Comparison of ENCODE assay signal across 14 cellular contexts in genomic region chr11:64969209-64969608, GRCh38. TPM values are rescaled to one million over a fixed set of nuclear protein-coding genes. Genes with fewer than 3 reads are reported as not detected.
DNase-seq lines count a peak whose midpoint lies in the region; ATAC-seq and TF ChIP-seq lines count a peak whose summit lies in the region.
"Had no signal": no experiment of that assay in that cellular context is flagged by ENCODE, and none has a peak within 500 bp of the region (broad histone marks: within the 10 kb centered on the region; RNA-seq: fewer than 3 reads in every experiment).

No MANE protein-coding gene starts in this region.

- POLR2A ChIA-PET in naive thymus-derived CD4-positive, alpha-beta T cell (lab: Charles Lee): no interaction called here

- DNase-seq in NCI-H146 (lab: John Stamatoyannopoulos, UW): peak; percentile 15
- DNase-seq in NCI-H146 treated with DMSO at 0.1 percent for 48 hours (lab: John Stamatoyannopoulos, UW; ENCODE audit: unreplicated experiment): no peak
- DNase-seq in NCI-H446 treated with DMSO at 0.1 percent for 48 hours (lab: John Stamatoyannopoulos, UW): peak; percentile 58
- peak; percentile 90 for DNase-seq in cerebellar cortex (ENCODE audit: low spot score)
- no peak for DNase-seq in naive thymus-derived CD4-positive, alpha-beta T cell
- DNase-seq in GM13976 (ENCODE audit: low spot score): no peak
- DNase-seq: activated T-cell treated with anti-CD3 and anti-CD28 coated beads for 4 hours; GF-D8; stimulated activated CD4-positive, alpha-beta T cell treated with anti-CD3 and anti-CD28 coated beads, Interleukin-4, amount 100 ng/mL, for 4 hours; thyroid gland had no signal

- no peak for ATAC-seq in naive thymus-derived CD4-positive, alpha-beta T cell
- ATAC-seq in GM18858 (IDR thresholded peaks at IDR 0.05; ENCODE audit: unreplicated experiment) (no peak), GM19324 (IDR thresholded peaks at IDR 0.05; ENCODE audit: low FRiP score, unreplicated experiment) (no peak)

- no peak overlapping the region for H3K4me3 ChIP-seq in naive thymus-derived CD4-positive, alpha-beta T cell (ENCODE audit: low read length)
- H3K4me3 ChIP-seq: thyroid gland had no signal

- CTCF ChIA-PET in naive thymus-derived CD4-positive, alpha-beta T cell (lab: Charles Lee): no interaction called here

- no peaks in the 10 kb centered on the region for H3K27me3 ChIP-seq in naive thymus-derived CD4-positive, alpha-beta T cell (ENCODE audit: control insufficient read depth in 2 of 2, insufficient read depth in 2 of 2, low read length in 2 of 2)
- H3K27me3 ChIP-seq: thyroid gland had no signal

- in situ Hi-C loops in GM13976 (cut with MboI; ENCODE audit: low sequenced_read_pairs, unreplicated experiment): no loop called here

- peak overlapping the region in 5 of 9 donors; percentile 1 to 53 (median 48) for H3K27ac Mint-ChIP-seq in naive thymus-derived CD4-positive, alpha-beta T cell

- no peak for TF ChIP-seq CTCF in GM13976 (IDR thresholded peaks at IDR 0.05; ENCODE audit: borderline replicate concordance, control extremely low read depth, extremely low read depth, insufficient read depth, missing control alignments)

- no peaks in the 10 kb centered on the region for H3K36me3 Mint-ChIP-seq in naive thymus-derived CD4-positive, alpha-beta T cell

- intact Hi-C loops in naive thymus-derived CD4-positive, alpha-beta T cell (cut with micrococcal nuclease): no loop called here

- peaks cover 0 to 19% (median 14%) of the 10 kb centered on the region in 7 donors for H3K4me1 Mint-ChIP-seq in naive thymus-derived CD4-positive, alpha-beta T cell

- peaks cover 0 to 8% of the 10 kb centered on the region in 2 donors for H3K4me1 ChIP-seq in naive thymus-derived CD4-positive, alpha-beta T cell (ENCODE audit: control insufficient read depth in 2 of 2, insufficient read depth in 2 of 2, low read length in 2 of 2)

- no peaks in the 10 kb centered on the region for H3K36me3 ChIP-seq in naive thymus-derived CD4-positive, alpha-beta T cell (ENCODE audit: control insufficient read depth in 2 of 3, insufficient read depth in 3 of 3, low read length in 3 of 3)
- H3K36me3 ChIP-seq: thyroid gland had no signal

- H3K27ac ChIP-seq in naive thymus-derived CD4-positive, alpha-beta T cell (ENCODE audit: low read depth, low read length): no peak overlapping the region
- H3K27ac ChIP-seq: thyroid gland had no signal

- no peaks in the 10 kb centered on the region for H3K9me3 Mint-ChIP-seq in naive thymus-derived CD4-positive, alpha-beta T cell

- H3K4me3 Mint-ChIP-seq in naive thymus-derived CD4-positive, alpha-beta T cell: peak overlapping the region in 1 of 10 donors; percentile 2

- no peaks in the 10 kb centered on the region for H3K9me3 ChIP-seq in naive thymus-derived CD4-positive, alpha-beta T cell (ENCODE audit: control insufficient read depth in 2 of 3, low read length in 3 of 3)
- H3K9me3 ChIP-seq: thyroid gland had no signal

- H3K27me3 Mint-ChIP-seq in naive thymus-derived CD4-positive, alpha-beta T cell: no peaks in the 10 kb centered on the region

RNA-seq across cellular contexts. Expression of gene MAJIN, which starts 2.7 kb away (rescaled TPM):
- total RNA-seq in naive thymus-derived CD4-positive, alpha-beta T cell: 1 to 10 TPM in 1 of 5 experiments, under 1 TPM in 3, not detected in 1; 0.48 to 1.1 (median 0.85) TPM
- 1 to 10 TPM in 1 of 2 donors, not detected in 1; 1.2 TPM for polyA plus RNA-seq in naive thymus-derived CD4-positive, alpha-beta T cell
- total RNA-seq: dermis microvascular lymphatic vessel endothelial cell; T-helper 1 cell treated with Interleukin-12 subunit alpha and Interleukin-12 subunit beta and Interleukin-4 antibody, amounts not matched to agents 30 ng/mL and 1 ng/mL, for 36 hours had no signal

RNA-seq across cellular contexts. Expression of gene BATF2, which starts 27.6 kb away (rescaled TPM):
- total RNA-seq in naive thymus-derived CD4-positive, alpha-beta T cell: under 1 TPM in 1 of 5 experiments, not detected in 4; 0.39 TPM
- not detected for polyA plus RNA-seq in naive thymus-derived CD4-positive, alpha-beta T cell

RNA-seq across cellular contexts. Expression of gene GPHA2, which starts 33.5 kb away (rescaled TPM):
- total RNA-seq in naive thymus-derived CD4-positive, alpha-beta T cell: under 1 TPM in 1 of 5 experiments, not detected in 4; 0.48 TPM
- polyA plus RNA-seq in naive thymus-derived CD4-positive, alpha-beta T cell: not detected
- total RNA-seq: dermis microvascular lymphatic vessel endothelial cell; T-helper 1 cell treated with Interleukin-12 subunit alpha and Interleukin-12 subunit beta and Interleukin-4 antibody, amounts not matched to agents 30 ng/mL and 1 ng/mL, for 36 hours had no signal

RNA-seq across cellular contexts. Expression of gene PPP2R5B, which starts 44.7 kb away (rescaled TPM):
- 10 to 100 TPM; 11.9 to 19.1 (median 18.8) TPM for total RNA-seq in naive thymus-derived CD4-positive, alpha-beta T cell
- polyA plus RNA-seq in naive thymus-derived CD4-positive, alpha-beta T cell: 1 to 10 TPM; 4.5 to 7.5 TPM

RNA-seq across cellular contexts. Expression of gene ARL2, which starts 44.8 kb away (rescaled TPM):
- 10 to 100 TPM; 22.6 to 60.8 (median 32.2) TPM for total RNA-seq in naive thymus-derived CD4-positive, alpha-beta T cell
- polyA plus RNA-seq in naive thymus-derived CD4-positive, alpha-beta T cell: 10 to 100 TPM; 90.0 to 96.1 TPM

Comparison
In these comparisons a context has a peak if more than half of its experiments do, and no peak if none do; other contexts are left out.
1. DNase-seq: peak in NCI-H146 (single experiment), NCI-H446 treated with DMSO at 0.1 percent for 48 hours (single experiment) and cerebellar cortex (single experiment); none in NCI-H146 treated with DMSO at 0.1 percent for 48 hours (single experiment), naive thymus-derived CD4-positive, alpha-beta T cell (0 of 9) and GM13976 (single experiment).